8 cellular contexts compared by ENCODE assay signal in the genomic region with DNA sequence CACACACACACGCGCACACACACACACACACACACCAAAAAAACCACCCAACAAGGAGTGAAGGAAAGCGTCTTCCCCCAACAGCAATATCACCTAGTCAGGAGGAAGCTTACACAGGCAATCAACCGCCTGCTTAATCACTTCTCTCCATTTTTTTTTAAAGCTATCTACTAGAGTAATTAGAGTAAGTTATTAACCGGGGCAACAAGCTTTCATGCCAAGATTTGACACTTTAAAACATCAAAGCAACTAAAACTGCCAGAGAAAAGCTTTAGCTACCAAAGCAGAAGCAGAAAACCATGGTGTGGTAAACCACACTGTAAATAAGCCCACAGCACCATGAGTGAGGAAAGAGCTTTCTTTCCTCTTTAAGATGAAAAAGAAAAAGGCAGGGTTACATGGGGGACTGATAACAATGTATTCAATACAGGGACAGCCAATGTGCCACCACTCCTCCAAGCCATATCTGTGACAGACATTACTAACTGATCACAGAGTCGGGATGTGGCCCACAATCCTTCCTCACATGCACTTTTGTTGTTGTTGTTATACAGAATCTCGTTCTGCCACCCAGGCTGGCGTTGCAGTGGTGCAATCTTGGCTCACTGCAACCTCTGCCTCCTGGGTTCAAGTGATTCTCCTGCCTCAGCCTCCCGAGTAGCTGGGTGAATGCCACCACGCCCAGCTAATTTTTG.
A peak's percentile ranks its signal among the peaks of the same experiment; 100 is the strongest.
DNase-seq lines count a peak whose midpoint lies in the region; ATAC-seq, FAIRE-seq and TF ChIP-seq lines count a peak whose summit lies in the region.

No MANE protein-coding gene starts in this region.

- no peak for TF ChIP-seq POLR2A in GM12891 (IDR thresholded peaks at IDR 0.05; ENCODE audit: low read depth, low read length)

- H3K4me3 ChIP-seq in neutrophil (ENCODE audit: low read depth in 1 of 2, low read length in 1 of 2) (no peak overlapping the region), PC-9 (no peak overlapping the region)

- peak overlapping the region; percentile 6 to 77 (median 40) for H3K27ac Mint-ChIP-seq in IgD-negative memory B cell
- H3K27ac Mint-ChIP-seq in activated naive CD8-positive, alpha-beta T cell = peak overlapping the region; percentile 76

- H3K4me1 ChIP-seq in neutrophil (ENCODE audit: control insufficient read depth in 1 of 2, insufficient read depth in 1 of 2, low read depth in 1 of 2, low read length in 1 of 2) (peaks cover 14 to 21% of the 10 kb centered on the region in 2 experiments), PC-9 (replicated peaks; ENCODE audit: insufficient read depth) (no peaks in the 10 kb centered on the region)

- no peaks in the 10 kb centered on the region for H3K36me3 ChIP-seq in neutrophil
- H3K36me3 ChIP-seq in PC-9 (ENCODE audit: low read depth) = no peaks in the 10 kb centered on the region

- no TSS peak for BruUV-seq in PC-9 (replicated peaks; lab: Mats Ljungman, UMichigan)

- H3K27ac ChIP-seq in neutrophil (peak overlapping the region; percentile 68), PC-9 (no peak overlapping the region)

- H3F3A ChIP-seq in PC-9 (ENCODE audit: insufficient read depth, low read depth) = no peaks in the 10 kb centered on the region

- intact Hi-C loops in PC-9 (cut with micrococcal nuclease; ENCODE audit: unreplicated experiment) = no loop called here

- H3K9me3 ChIP-seq in neutrophil (no peaks in the 10 kb centered on the region), PC-9 (ENCODE audit: insufficient read depth, low read depth) (no peaks in the 10 kb centered on the region)

- H3K27me3 ChIP-seq in neutrophil = no peaks in the 10 kb centered on the region
- H3K27me3 ChIP-seq in PC-9 (ENCODE audit: insufficient read depth, low read depth) = no peaks in the 10 kb centered on the region

- peaks cover 3% of the 10 kb centered on the region for H3K27me3 Mint-ChIP-seq in IgD-negative memory B cell
- H3K27me3 Mint-ChIP-seq in activated naive CD8-positive, alpha-beta T cell = no peaks in the 10 kb centered on the region

- CTCF ChIA-PET in PC-9 (lab: Charles Lee) = interaction anchor here (0.6 kb wide), 1 partner anchor 255 kb away, joined by 8 read pairs; no protein-coding TSS in a partner anchor

- no peak overlapping the region for H3K4me2 ChIP-seq in PC-9

- H4K20me1 ChIP-seq in PC-9 (ENCODE audit: insufficient read depth) = no peaks in the 10 kb centered on the region; the same call in none of the 2 replicates

- peak overlapping the region; percentile 37 to 91 (median 77) for H3K4me3 Mint-ChIP-seq in IgD-negative memory B cell
- H3K4me3 Mint-ChIP-seq in activated naive CD8-positive, alpha-beta T cell = peak overlapping the region; percentile 82

- DNase-seq in GM12891 (ENCODE audit: insufficient read length, low spot score) (no peak), PC-9 (no peak), AG20443 (ENCODE audit: low spot score) (no peak)
- no peak for DNase-seq in effector CD8-positive, alpha-beta T cell (lab: John Stamatoyannopoulos, UW)

- FAIRE-seq in GM12891 (lab: Jason Lieb, UNC) = peak; percentile 52

- no peak for ATAC-seq in GM19035 (IDR thresholded peaks at IDR 0.05; ENCODE audit: unreplicated experiment)

- H3K9me3 Mint-ChIP-seq in IgD-negative memory B cell = no peaks in the 10 kb centered on the region
- H3K9me3 Mint-ChIP-seq in activated naive CD8-positive, alpha-beta T cell (ENCODE audit: low read depth) = no peaks in the 10 kb centered on the region

- H2AFZ ChIP-seq in PC-9 = no peak overlapping the region

- no peaks in the 10 kb centered on the region for H3K79me2 ChIP-seq in PC-9 (ENCODE audit: low read depth)

- TF ChIP-seq CTCF in neutrophil (IDR thresholded peaks at IDR 0.05) (no peak), PC-9 (conservative IDR thresholded peaks at IDR 0.05) (no peak)

- peaks cover 5% of the 10 kb centered on the region for H3K36me3 Mint-ChIP-seq in IgD-negative memory B cell
- no peaks in the 10 kb centered on the region for H3K36me3 Mint-ChIP-seq in activated naive CD8-positive, alpha-beta T cell

- POLR2A ChIA-PET in PC-9 (lab: Charles Lee; ENCODE audit: unreplicated experiment) = interaction anchor here (0.7 kb wide), 1 partner anchor 11 kb away, joined by 4 read pairs; no protein-coding TSS in a partner anchor

- H3K9me2 ChIP-seq in PC-9 (ENCODE audit: insufficient read depth) = no peaks in the 10 kb centered on the region

- peaks cover 5 to 15% (median 14%) of the 10 kb centered on the region in 3 donors for H3K4me1 Mint-ChIP-seq in IgD-negative memory B cell
- H3K4me1 Mint-ChIP-seq in activated naive CD8-positive, alpha-beta T cell (ENCODE audit: low read depth) = peaks cover 56% of the 10 kb centered on the region

TF ChIP-seq in GM12891, 5 proteins besides CTCF, POLR2A, EP300 and RAD21:
- TF ChIP-seq POLR2AphosphoS5 (IDR thresholded peaks at IDR 0.05; ENCODE audit: low read depth, low read length) (no peak), SPI1 (IDR thresholded peaks at IDR 0.05; ENCODE audit: low read depth, low read length) (no peak), POU2F2 (IDR thresholded peaks at IDR 0.05; ENCODE audit: low read depth, low read length) (no peak), TAF1 (IDR thresholded peaks at IDR 0.05; ENCODE audit: low read depth, low read length) (no peak), PAX5 (IDR thresholded peaks at IDR 0.05; ENCODE audit: insufficient read depth, low read length, severe bottlenecking) (no peak)
